12 cellular contexts compared by ENCODE assay signal in the genomic region with DNA sequence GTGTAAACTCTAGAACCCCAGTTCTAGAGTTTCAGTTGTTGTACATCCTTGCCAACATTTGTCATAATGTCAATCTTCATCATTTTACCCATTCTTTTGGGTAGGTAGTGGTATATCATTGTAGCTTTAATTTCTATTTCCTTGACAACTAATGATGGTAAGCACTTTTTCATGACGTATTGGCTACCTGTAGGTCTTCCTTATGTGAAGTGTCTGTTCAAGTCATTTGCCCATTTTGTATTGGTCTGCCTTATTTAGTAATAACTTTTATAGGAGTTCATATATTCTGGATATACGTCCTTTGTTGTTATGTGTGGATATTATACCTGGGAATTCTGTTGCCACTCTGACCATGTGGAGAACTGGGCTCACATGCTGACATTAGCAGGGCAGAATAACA.
"Had no signal": no experiment of that assay in that cellular context is flagged by ENCODE, and none has a peak within 500 bp of the region (broad histone marks: within the 10 kb centered on the region; RNA-seq: fewer than 3 reads in every experiment).

No MANE protein-coding gene starts in this region.

- H3K4me2 ChIP-seq: GM23338, KMS-11 had no signal

- H2AFZ ChIP-seq: GM23338 had no signal

- DNase-seq: H7, HFFc6, Karpas-422, KBM-7 had no signal

- H3K27ac ChIP-seq: HL-60, KMS-11 had no signal

- H3K4me3 Mint-ChIP-seq: GM23338, HFFc6, IgD-negative memory B cell had no signal

- H3K27me3 Mint-ChIP-seq: IgD-negative memory B cell had no signal

- H3K9ac ChIP-seq: KMS-11 had no signal

- FAIRE-seq: H1, HepG2 had no signal

- H3K4me1 Mint-ChIP-seq: GM23338, IgD-negative memory B cell had no signal

- ATAC-seq: GM23338, HCT116, HepG2 had no signal

- H3K9me3 Mint-ChIP-seq: GM23338, HFFc6 had no signal

- H3K4me3 ChIP-seq: GM23338, HAP-1 had no signal

- H3K27ac Mint-ChIP-seq: GM23338, HFFc6, IgD-negative memory B cell had no signal

- H3K9me3 ChIP-seq: HAP-1 had no signal

- H3K4me1 ChIP-seq: HAP-1 had no signal
